8 cellular contexts compared by ENCODE assay signal in genomic region chr1:154983776-154984466, GRCh38. TPM values are rescaled to one million over a fixed set of nuclear protein-coding genes. Genes with fewer than 3 reads are reported as not detected.
A peak's percentile ranks its signal among the peaks of the same experiment; 100 is the strongest.
DNase-seq lines count a peak whose midpoint lies in the region; ATAC-seq, FAIRE-seq and TF ChIP-seq lines count a peak whose summit lies in the region.

No MANE protein-coding gene starts in this region.

- no peaks in the 10 kb centered on the region for H4K20me1 ChIP-seq in GM12878 (ENCODE audit: control insufficient read depth, insufficient read depth)

- H3K27ac ChIP-seq in cardiac muscle cell: peak overlapping the region; percentile 13
- peak overlapping the region; percentile 52 for H3K27ac ChIP-seq in GM12878 (ENCODE audit: control insufficient read depth, insufficient read depth)
- peak overlapping the region; percentile 78 for H3K27ac ChIP-seq in lower lobe of right lung
- no peak overlapping the region for H3K27ac ChIP-seq in urinary bladder (ENCODE audit: low read depth)

- H3K27me3 ChIP-seq in cardiac muscle cell (no peaks in the 10 kb centered on the region), GM12878 (replicated peaks in 1 of 2; ENCODE audit: control insufficient read depth in 2 of 2, insufficient read depth in 2 of 2, low read length in 1 of 2) (no peaks in the 10 kb centered on the region), lower lobe of right lung (ENCODE audit: low read depth) (no peaks in the 10 kb centered on the region)

- TF ChIP-seq CTCF in cardiac muscle cell (IDR thresholded peaks at IDR 0.05; ENCODE audit: low read depth, low read length) (no peak), GM12878 (IDR thresholded peaks at IDR 0.05 in 2 of 3, conservative IDR thresholded peaks at IDR 0.05 in 1 of 3; ENCODE audit: control insufficient read depth in 2 of 3, extremely low read depth in 1 of 3, insufficient read depth in 1 of 3, low read depth in 3 of 3, low read length in 3 of 3) (peak in 1 of 3 experiments; percentile 11; a peak in 1 of 6 replicates), lower lobe of right lung (IDR thresholded peaks at IDR 0.05) (no peak)

- H3K9me3 ChIP-seq in cardiac muscle cell (ENCODE audit: low read depth): no peaks in the 10 kb centered on the region
- no peaks in the 10 kb centered on the region for H3K9me3 ChIP-seq in GM12878 (replicated peaks; ENCODE audit: control insufficient read depth, insufficient read depth, low read length)
- H3K9me3 ChIP-seq in lower lobe of right lung: no peaks in the 10 kb centered on the region

- no peaks in the 10 kb centered on the region for H3K36me3 ChIP-seq in cardiac muscle cell
- peaks cover 12 to 20% of the 10 kb centered on the region in 2 experiments for H3K36me3 ChIP-seq in GM12878 (ENCODE audit: control insufficient read depth in 2 of 2, insufficient read depth in 2 of 2, low read length in 1 of 2)
- peaks cover 17% of the 10 kb centered on the region for H3K36me3 ChIP-seq in lower lobe of right lung
- no peaks in the 10 kb centered on the region for H3K36me3 ChIP-seq in urinary bladder (ENCODE audit: insufficient read depth)

- RAD21 ChIA-PET in GM12878 (lab: Charles Lee; ENCODE audit: unreplicated experiment): interaction anchor here (0.7 to 3.0 kb wide), 13 partner anchors 10 to 118 kb away, joined by 3 to 24 read pairs (median 4); partner anchors contain the start of genes LENEP, PBXIP1 and SHC1

- peaks cover 22% of the 10 kb centered on the region for H3K79me2 ChIP-seq in GM12878 (ENCODE audit: control insufficient read depth, insufficient read depth, low read length)

- in situ Hi-C loops in GM12878 (cut with MboI): no loop called here

- POLR2A ChIA-PET in GM12878 (lab: Charles Lee): interaction anchor here (0.7 to 3.0 kb wide), 17 partner anchors 9 to 49 kb away, joined by 3 to 17 read pairs (median 6); partner anchors contain the start of genes CKS1B, DCST1, DCST2 and LENEP

- FAIRE-seq in GM12878 (lab: Jason Lieb, UNC): no peak

- no peak for TF ChIP-seq POLR2A in GM12878 (IDR thresholded peaks at IDR 0.05; ENCODE audit: low read depth, low read length)

- H2AFZ ChIP-seq in GM12878 (ENCODE audit: control insufficient read depth, low read depth, low read length): no peak overlapping the region

- TF ChIP-seq EP300 in GM12878 (IDR thresholded peaks at IDR 0.05; ENCODE audit: borderline replicate concordance in 1 of 2, control insufficient read depth in 1 of 2, low read depth in 2 of 2, low read length in 2 of 2): no peak

- SMC1A ChIA-PET in GM12878 (lab: Charles Lee; ENCODE audit: uncharacterized antibody, unreplicated experiment): interaction anchor here (0.6 to 6.5 kb wide), 17 partner anchors 10 to 804 kb away, joined by 3 to 69 read pairs (median 4); partner anchors contain the start of genes CKS1B, LENEP, PBXIP1 and PYGO2

- ATAC-seq in Right ventricle myocardium superior (ENCODE audit: poor library complexity) (no peak), GM12878 (no peak), lower lobe of right lung (no peak), HG02852 (IDR thresholded peaks at IDR 0.05; ENCODE audit: unreplicated experiment) (no peak)

- TF ChIP-seq RAD21 in GM12878 (IDR thresholded peaks at IDR 0.05; ENCODE audit: insufficient read depth, low read depth, low read length): no peak

- CTCF ChIA-PET in GM12878 (lab: Yijun Ruan, JAX): interaction anchor here (0.6 to 20.6 kb wide), 16 partner anchors 9 to 962 kb away, joined by 3 to 226 read pairs (median 5); partner anchors contain the start of genes CKS1B, LENEP, PBXIP1 and PMVK

- peak overlapping the region; percentile 83 for H3K4me2 ChIP-seq in GM12878 (ENCODE audit: control insufficient read depth, insufficient read depth)

- intact Hi-C loops in Right ventricle myocardium superior (cut with DNase I): no loop called here
- intact Hi-C loops in GM12878 (cut with micrococcal nuclease; ENCODE audit: unreplicated experiment): loop anchor here (2.0 kb wide), 2 partner anchors 15 to 33 kb away; no protein-coding TSS in a partner anchor
- intact Hi-C loops in lower lobe of right lung (cut with DNase I): no loop called here

- peaks cover 4% of the 10 kb centered on the region for H3K4me1 ChIP-seq in cardiac muscle cell (ENCODE audit: low read depth)
- H3K4me1 ChIP-seq in GM12878 (ENCODE audit: control insufficient read depth, insufficient read depth, low read length): peaks cover 6% of the 10 kb centered on the region
- peaks cover 23% of the 10 kb centered on the region for H3K4me1 ChIP-seq in lower lobe of right lung
- no peaks in the 10 kb centered on the region for H3K4me1 ChIP-seq in urinary bladder (ENCODE audit: insufficient read depth)

- H3K4me3 ChIP-seq in cardiac muscle cell (peak overlapping the region; percentile 75), GM12878 (peak overlapping the region; percentile 96), lower lobe of right lung (peak overlapping the region; percentile 95), urinary bladder (ENCODE audit: low read depth, low read length) (peak overlapping the region; percentile 60)

- BruUV-seq in GM12878 (replicated peaks; lab: Mats Ljungman, UMichigan): no TSS peak

- no peak for DNase-seq in cardiac muscle cell (ENCODE audit: low read depth in 1 of 2, low spot score in 1 of 2)
- DNase-seq in Right ventricle myocardium superior: no peak
- no peak for DNase-seq in GM12878 (ENCODE audit: low read depth, low spot score)
- DNase-seq in lower lobe of right lung: peak; percentile 47
- no peak for DNase-seq in SHP77 treated with DMSO at 0.1 percent for 48 hours (lab: John Stamatoyannopoulos, UW)
- no peak for DNase-seq in DMS114 treated with DMSO at 0.1 percent for 48 hours (lab: John Stamatoyannopoulos, UW; ENCODE audit: unreplicated experiment)

- peak overlapping the region; percentile 91 for H3K9ac ChIP-seq in GM12878 (ENCODE audit: control insufficient read depth, insufficient read depth, low read length)

- 2% methylated on average over 17 of the region's 17 CpGs for WGBS in GM12878 (ENCODE audit: insufficient coverage, insufficient replicate concordance, low lambda C conversion rate, missing lambda C conversion rate)
- 14% methylated on average over 17 of the region's 17 CpGs for WGBS in urinary bladder

RNA-seq across cellular contexts. Expression of gene FLAD1, which starts 0.8 kb away (rescaled TPM):
- 34.3 and 39.7 TPM in 2 replicates for total RNA-seq in cardiac muscle cell
- polyA plus RNA-seq in cardiac muscle cell: 59.2 and 60.8 TPM in 2 replicates
- 34.7 TPM for total RNA-seq in Right ventricle myocardium superior
- 28.4 and 33.1 TPM in 2 replicates for total RNA-seq in GM12878 (2013; cell fraction: nucleolus; rRNA removed)
- total RNA-seq in GM12878 (2014; rRNA removed): 64.2 and 68.7 TPM in 2 replicates
- total RNA-seq in GM12878 (2014; rRNA removed; fragmentation: Illumina TruSeq; extraction: Trizol): 41.4 and 41.9 TPM in 2 replicates
- total RNA-seq in GM12878 (2021): 53.6 and 61.5 TPM in 2 replicates
- 25.9 TPM for polyA plus RNA-seq in GM12878 (2011; ENCODE audit: low read depth)
- 22.0 and 39.2 TPM in 2 replicates for polyA plus RNA-seq in GM12878 (2011; rRNA removed)
- 51.2 and 72.3 TPM in 2 replicates for polyA plus RNA-seq in GM12878 (2011; cell fraction: cytosol; rRNA removed)
- 74.9 and 79.0 TPM in 2 replicates for polyA plus RNA-seq in GM12878 (2011; cell fraction: nucleus; rRNA removed)
- 24.4 and 29.4 TPM in 2 replicates for polyA plus RNA-seq in GM12878 (2012)
- polyA plus RNA-seq in GM12878 (2014; fragmentation: Illumina TruSeq; extraction: Trizol): 29.9 and 51.6 TPM in 2 replicates
- 10 to 100 TPM; 22.9 to 30.1 TPM for polyA plus RNA-seq in GM12878 (2014; fragmentation: Nextera tagmentation; extraction: Ambion mirVana)
- 78.7 and 85.7 TPM in 2 replicates for polyA plus RNA-seq in GM12878 (2014; rRNA removed)
- polyA plus RNA-seq in GM12878 (2016; fragmentation: Nextera tagmentation; extraction: Ambion mirVana): 10 to 100 TPM; 82.5 to 93.4 TPM
- polyA minus RNA-seq in GM12878 (2011; rRNA and poly(A)+ RNA removed): 40.4 and 64.8 TPM in 2 replicates
- polyA minus RNA-seq in GM12878 (2011; cell fraction: cytosol; rRNA and poly(A)+ RNA removed): 16.8 and 23.3 TPM in 2 replicates
- polyA minus RNA-seq in GM12878 (2011; cell fraction: nucleus; rRNA and poly(A)+ RNA removed): 18.7 and 27.7 TPM in 2 replicates
- 31.9 TPM for total RNA-seq in lower lobe of right lung
- 10.5 TPM for total RNA-seq in urinary bladder
- 27.9 TPM for polyA plus RNA-seq in urinary bladder

RNA-seq across cellular contexts. Expression of gene CKS1B, which starts 9.4 kb away (rescaled TPM):
- 52.9 and 96.5 TPM in 2 replicates for total RNA-seq in cardiac muscle cell
- polyA plus RNA-seq in cardiac muscle cell: 157 and 337 TPM in 2 replicates
- total RNA-seq in Right ventricle myocardium superior: 15.5 TPM
- 19.6 and 23.8 TPM in 2 replicates for total RNA-seq in GM12878 (2013; cell fraction: nucleolus; rRNA removed)
- total RNA-seq in GM12878 (2014; rRNA removed): 176 and 192 TPM in 2 replicates
- 168 and 170 TPM in 2 replicates for total RNA-seq in GM12878 (2014; rRNA removed; fragmentation: Illumina TruSeq; extraction: Trizol)
- total RNA-seq in GM12878 (2021): 125 and 134 TPM in 2 replicates
- polyA plus RNA-seq in GM12878 (2011; ENCODE audit: low read depth): 366 TPM
- 534 and 543 TPM in 2 replicates for polyA plus RNA-seq in GM12878 (2011; rRNA removed)
- 498 and 551 TPM in 2 replicates for polyA plus RNA-seq in GM12878 (2011; cell fraction: cytosol; rRNA removed)
- polyA plus RNA-seq in GM12878 (2011; cell fraction: nucleus; rRNA removed): 223 and 288 TPM in 2 replicates
- polyA plus RNA-seq in GM12878 (2012): 190 and 203 TPM in 2 replicates
- 316 and 394 TPM in 2 replicates for polyA plus RNA-seq in GM12878 (2014; fragmentation: Illumina TruSeq; extraction: Trizol)
- 100 to 1,000 TPM; 598 to 608 TPM for polyA plus RNA-seq in GM12878 (2014; fragmentation: Nextera tagmentation; extraction: Ambion mirVana)
- polyA plus RNA-seq in GM12878 (2014; rRNA removed): 214 and 229 TPM in 2 replicates
- polyA plus RNA-seq in GM12878 (2016; fragmentation: Nextera tagmentation; extraction: Ambion mirVana): 100 to 1,000 TPM; 411 to 419 TPM
- polyA minus RNA-seq in GM12878 (2011; rRNA and poly(A)+ RNA removed): 221 and 229 TPM in 2 replicates
- 41.8 and 54.5 TPM in 2 replicates for polyA minus RNA-seq in GM12878 (2011; cell fraction: cytosol; rRNA and poly(A)+ RNA removed)
- 32.4 and 34.0 TPM in 2 replicates for polyA minus RNA-seq in GM12878 (2011; cell fraction: nucleus; rRNA and poly(A)+ RNA removed)
- total RNA-seq in lower lobe of right lung: 28.5 TPM
- total RNA-seq in urinary bladder: 38.4 TPM
- 54.9 TPM for polyA plus RNA-seq in urinary bladder

RNA-seq across cellular contexts. Expression of gene LENEP, which starts 9.5 kb away (rescaled TPM):
- total RNA-seq in cardiac muscle cell (not detected in 2 replicates), Right ventricle myocardium superior (not detected), GM12878 (2014; rRNA removed) (0.93 and 1.1 TPM in 2 replicates), GM12878 (2014; rRNA removed; fragmentation: Illumina TruSeq; extraction: Trizol) (0.27 and 0.88 TPM in 2 replicates), GM12878 (2021) (0.40 and 0.64 TPM in 2 replicates), lower lobe of right lung (not detected), urinary bladder (not detected)
- polyA plus RNA-seq in cardiac muscle cell (0.72 TPM in 1 of 2 replicates, not detected in the other), GM12878 (2011; rRNA removed) (not detected in 2 replicates), GM12878 (2014; fragmentation: Illumina TruSeq; extraction: Trizol) (not detected in 2 replicates), GM12878 (2014; fragmentation: Nextera tagmentation; extraction: Ambion mirVana) (not detected), GM12878 (2014; rRNA removed) (not detected in 2 replicates), GM12878 (2016; fragmentation: Nextera tagmentation; extraction: Ambion mirVana) (not detected), urinary bladder (not detected)
- total RNA-seq in GM12878 (2013; cell fraction: nucleolus; rRNA removed): 2.4 and 3.5 TPM in 2 replicates
- polyA plus RNA-seq in GM12878 (2011; ENCODE audit: low read depth): not detected
- not detected in 2 replicates for polyA plus RNA-seq in GM12878 (2011; cell fraction: cytosol; rRNA removed)
- 0.25 and 0.92 TPM in 2 replicates for polyA plus RNA-seq in GM12878 (2011; cell fraction: nucleus; rRNA removed)
- polyA plus RNA-seq in GM12878 (2012): not detected in 2 replicates
- polyA minus RNA-seq in GM12878 (2011; rRNA and poly(A)+ RNA removed): 2.0 and 2.7 TPM in 2 replicates
- polyA minus RNA-seq in GM12878 (2011; cell fraction: cytosol; rRNA and poly(A)+ RNA removed): not detected in 2 replicates
- 2.2 and 3.1 TPM in 2 replicates for polyA minus RNA-seq in GM12878 (2011; cell fraction: nucleus; rRNA and poly(A)+ RNA removed)

RNA-seq across cellular contexts. Expression of gene SHC1, which starts 13.4 kb away (rescaled TPM):
- total RNA-seq in cardiac muscle cell (80.0 and 80.3 TPM in 2 replicates), Right ventricle myocardium superior (52.7 TPM), GM12878 (2014; rRNA removed) (22.2 and 24.7 TPM in 2 replicates), GM12878 (2014; rRNA removed; fragmentation: Illumina TruSeq; extraction: Trizol) (15.1 and 16.7 TPM in 2 replicates), GM12878 (2021) (36.5 and 38.3 TPM in 2 replicates), lower lobe of right lung (94.8 TPM), urinary bladder (61.2 TPM)
- polyA plus RNA-seq in cardiac muscle cell (66.8 and 70.7 TPM in 2 replicates), GM12878 (2011; rRNA removed) (25.8 and 49.3 TPM in 2 replicates), GM12878 (2014; fragmentation: Illumina TruSeq; extraction: Trizol) (47.3 and 67.3 TPM in 2 replicates), GM12878 (2014; fragmentation: Nextera tagmentation; extraction: Ambion mirVana) (1 to 10 TPM; 2.6 to 3.7 TPM), GM12878 (2014; rRNA removed) (35.0 and 35.4 TPM in 2 replicates), GM12878 (2016; fragmentation: Nextera tagmentation; extraction: Ambion mirVana) (10 to 100 TPM; 24.9 to 25.5 TPM), urinary bladder (110 TPM)
- total RNA-seq in GM12878 (2013; cell fraction: nucleolus; rRNA removed): 28.2 and 32.6 TPM in 2 replicates
- polyA plus RNA-seq in GM12878 (2011; ENCODE audit: low read depth): 20.5 TPM
- polyA plus RNA-seq in GM12878 (2011; cell fraction: cytosol; rRNA removed): 43.4 and 48.7 TPM in 2 replicates
- 89.2 and 106 TPM in 2 replicates for polyA plus RNA-seq in GM12878 (2011; cell fraction: nucleus; rRNA removed)
- polyA plus RNA-seq in GM12878 (2012): 21.0 and 29.9 TPM in 2 replicates
- polyA minus RNA-seq in GM12878 (2011; rRNA and poly(A)+ RNA removed): 35.0 and 41.1 TPM in 2 replicates
- 13.8 and 21.9 TPM in 2 replicates for polyA minus RNA-seq in GM12878 (2011; cell fraction: cytosol; rRNA and poly(A)+ RNA removed)
- polyA minus RNA-seq in GM12878 (2011; cell fraction: nucleus; rRNA and poly(A)+ RNA removed): 14.7 and 25.1 TPM in 2 replicates

RNA-seq across cellular contexts. Expression of gene ZBTB7B, which starts 18.7 kb away (rescaled TPM):
- total RNA-seq in cardiac muscle cell (25.5 and 25.6 TPM in 2 replicates), Right ventricle myocardium superior (44.1 TPM), GM12878 (2014; rRNA removed) (26.8 and 28.1 TPM in 2 replicates), GM12878 (2014; rRNA removed; fragmentation: Illumina TruSeq; extraction: Trizol) (13.1 and 13.4 TPM in 2 replicates), GM12878 (2021) (42.0 and 44.9 TPM in 2 replicates), lower lobe of right lung (72.0 TPM), urinary bladder (14.7 TPM)
- polyA plus RNA-seq in cardiac muscle cell (4.6 and 4.7 TPM in 2 replicates), GM12878 (2011; rRNA removed) (9.1 and 20.6 TPM in 2 replicates), GM12878 (2014; fragmentation: Illumina TruSeq; extraction: Trizol) (2.8 and 9.2 TPM in 2 replicates), GM12878 (2014; fragmentation: Nextera tagmentation; extraction: Ambion mirVana) (under 1 TPM; 0.11 to 0.13 TPM), GM12878 (2014; rRNA removed) (33.0 and 33.5 TPM in 2 replicates), GM12878 (2016; fragmentation: Nextera tagmentation; extraction: Ambion mirVana) (1 to 10 TPM; 2.6 to 3.1 TPM), urinary bladder (52.0 TPM)
- total RNA-seq in GM12878 (2013; cell fraction: nucleolus; rRNA removed): 35.3 and 35.9 TPM in 2 replicates
- 3.9 TPM for polyA plus RNA-seq in GM12878 (2011; ENCODE audit: low read depth)
- 34.7 and 44.3 TPM in 2 replicates for polyA plus RNA-seq in GM12878 (2011; cell fraction: cytosol; rRNA removed)
- polyA plus RNA-seq in GM12878 (2011; cell fraction: nucleus; rRNA removed): 81.0 and 98.7 TPM in 2 replicates
- polyA plus RNA-seq in GM12878 (2012): 20.8 and 23.8 TPM in 2 replicates
- 12.2 and 29.8 TPM in 2 replicates for polyA minus RNA-seq in GM12878 (2011; rRNA and poly(A)+ RNA removed)
- polyA minus RNA-seq in GM12878 (2011; cell fraction: cytosol; rRNA and poly(A)+ RNA removed): 14.4 and 19.2 TPM in 2 replicates
- polyA minus RNA-seq in GM12878 (2011; cell fraction: nucleus; rRNA and poly(A)+ RNA removed): 14.1 and 24.6 TPM in 2 replicates
